Comparison of ENCODE assay signal across 8 cellular contexts in genomic region chr16:154223-155030, GRCh38. TPM values are rescaled to one million over a fixed set of nuclear protein-coding genes. Genes with fewer than 3 reads are reported as not detected.
DNase-seq lines count a peak whose midpoint lies in the region; ATAC-seq and TF ChIP-seq lines count a peak whose summit lies in the region.

No MANE protein-coding gene starts in this region.

- H3K27me3 ChIP-seq in WERI-Rb-1 (ENCODE audit: insufficient read depth, low read depth, severe bottlenecking) (no peaks in the 10 kb centered on the region), parathyroid adenoma (ENCODE audit: control insufficient read depth, insufficient read depth, low read length) (no peaks in the 10 kb centered on the region)

- H3K9ac ChIP-seq in parathyroid adenoma = no peak overlapping the region

- H3K9me3 ChIP-seq in WERI-Rb-1 (ENCODE audit: severe bottlenecking) (no peaks in the 10 kb centered on the region), parathyroid adenoma (ENCODE audit: control insufficient read depth, low read length) (no peaks in the 10 kb centered on the region)

- peaks cover 48% of the 10 kb centered on the region for H3K27me3 Mint-ChIP-seq in T-helper 2 cell treated with Interferon-gamma antibody and Interleukin-4, amounts not matched to agents 5 μg/mL and 100 μg/mL, for 36 hours (ENCODE audit: low read depth)

- H3K4me1 Mint-ChIP-seq in T-helper 2 cell treated with Interferon-gamma antibody and Interleukin-4, amounts not matched to agents 5 μg/mL and 100 μg/mL, for 36 hours (ENCODE audit: low read depth) = peaks cover 5% of the 10 kb centered on the region

- ATAC-seq in HG03196 (IDR thresholded peaks at IDR 0.05; ENCODE audit: unreplicated experiment) (no peak), GM21390 (IDR thresholded peaks at IDR 0.05; ENCODE audit: unreplicated experiment) (no peak), HG02642 (IDR thresholded peaks at IDR 0.05; ENCODE audit: poor library complexity, unreplicated experiment) (no peak)

- H3K4me3 ChIP-seq in WERI-Rb-1 (ENCODE audit: low read depth, low read length) (peak overlapping the region; percentile 37), fibroblast of villous mesenchyme (ENCODE audit: low read depth, low read length) (peak overlapping the region; percentile 70), parathyroid adenoma (ENCODE audit: low read depth, low read length) (peak overlapping the region; percentile 35)

- H3K4me3 Mint-ChIP-seq in T-helper 2 cell treated with Interferon-gamma antibody and Interleukin-4, amounts not matched to agents 5 μg/mL and 100 μg/mL, for 36 hours = peak overlapping the region; percentile 64

- no peaks in the 10 kb centered on the region for H3K9me3 Mint-ChIP-seq in T-helper 2 cell treated with Interferon-gamma antibody and Interleukin-4, amounts not matched to agents 5 μg/mL and 100 μg/mL, for 36 hours

- TF ChIP-seq CTCF in WERI-Rb-1 (IDR thresholded peaks at IDR 0.05; ENCODE audit: low read depth, low read length) (no peak), fibroblast of villous mesenchyme (IDR thresholded peaks at IDR 0.05; ENCODE audit: insufficient read depth, low read depth, low read length) (no peak), parathyroid adenoma (IDR thresholded peaks at IDR 0.05) (no peak)

- no peaks in the 10 kb centered on the region for H3K79me2 ChIP-seq in parathyroid adenoma

- H3K27ac ChIP-seq in WERI-Rb-1 (peak overlapping the region; percentile 41; the same call in 1 of the 2 replicates), parathyroid adenoma (no peak overlapping the region)

- no peaks in the 10 kb centered on the region for H3K36me3 Mint-ChIP-seq in T-helper 2 cell treated with Interferon-gamma antibody and Interleukin-4, amounts not matched to agents 5 μg/mL and 100 μg/mL, for 36 hours (ENCODE audit: low read depth)

- H2AFZ ChIP-seq in parathyroid adenoma = peak overlapping the region; percentile 91

- H3K4me2 ChIP-seq in parathyroid adenoma (ENCODE audit: low read length) = peak overlapping the region; percentile 65

- no peaks in the 10 kb centered on the region for H3K4me1 ChIP-seq in parathyroid adenoma

- H3K36me3 ChIP-seq in WERI-Rb-1 = no peaks in the 10 kb centered on the region
- no peaks in the 10 kb centered on the region for H3K36me3 ChIP-seq in parathyroid adenoma (ENCODE audit: control insufficient read depth, insufficient read depth, low read length)

- H3K27ac Mint-ChIP-seq in T-helper 2 cell treated with Interferon-gamma antibody and Interleukin-4, amounts not matched to agents 5 μg/mL and 100 μg/mL, for 36 hours = no peak overlapping the region

- DNase-seq in T-helper 2 cell treated with Interferon-gamma antibody and Interleukin-4, amounts not matched to agents 5 μg/mL and 100 μg/mL, for 36 hours (ENCODE audit: low spot score) = peak; percentile 32
- DNase-seq in T-helper 2 cell (no peak), WERI-Rb-1 (peak; percentile 31), fibroblast of villous mesenchyme (ENCODE audit: low read depth) (peak; percentile 50)

RNA-seq across cellular contexts. Expression of gene HBZ, which starts 2.0 kb away (rescaled TPM):
- not detected in 2 replicates for total RNA-seq in fibroblast of villous mesenchyme

RNA-seq across cellular contexts. Expression of gene HBM, which starts 11.4 kb away (rescaled TPM):
- total RNA-seq in fibroblast of villous mesenchyme = not detected in 2 replicates

RNA-seq across cellular contexts. Expression of gene NPRL3, which starts 16.0 kb away (rescaled TPM):
- total RNA-seq in fibroblast of villous mesenchyme = 10.6 and 13.0 TPM in 2 replicates

RNA-seq across cellular contexts. Expression of gene HBA2, which starts 18.2 kb away (rescaled TPM):
- total RNA-seq in fibroblast of villous mesenchyme = not detected in 2 replicates

RNA-seq across cellular contexts. Expression of gene HBA1, which starts 22.1 kb away (rescaled TPM):
- total RNA-seq in fibroblast of villous mesenchyme = not detected in 2 replicates

Comparison
In these comparisons a context has a peak if more than half of its experiments do, and no peak if none do; other contexts are left out.
1. DNase-seq: peak in T-helper 2 cell treated with Interferon-gamma antibody and Interleukin-4, amounts not matched to agents 5 μg/mL and 100 μg/mL, for 36 hours (single experiment), WERI-Rb-1 (single experiment) and fibroblast of villous mesenchyme (single experiment); none in T-helper 2 cell (0 of 5).
2. Peak in every context shown above with its lines, with median percentiles within 50 percentile points of each other: H3K4me3 ChIP-seq.